ENCODE assay signal across 8 cellular contexts in genomic region chr5:81749186-81749561, GRCh38. TPM values are rescaled to one million over a fixed set of nuclear protein-coding genes. Genes with fewer than 3 reads are reported as not detected.
DNase-seq lines count a peak whose midpoint lies in the region; ATAC-seq and TF ChIP-seq lines count a peak whose summit lies in the region.

No MANE protein-coding gene starts in this region.

- H3K27ac ChIP-seq in caudate nucleus (ENCODE audit: low read depth, low read length) = peak overlapping the region; percentile 39

- H3K27ac Mint-ChIP-seq in HFFc6 (peak overlapping the region; percentile 82), naive B cell (peak overlapping the region; percentile 41 to 99 (median 97))

- H3K4me3 ChIP-seq in AG09309 (ENCODE audit: control insufficient read depth, low read depth, low read length) = peak overlapping the region; percentile 62

- TF ChIP-seq CTCF in AG09309 (IDR thresholded peaks at IDR 0.05; ENCODE audit: control insufficient read depth, insufficient read depth, low read depth, low read length, missing control alignments) (no peak), HFFc6 (IDR thresholded peaks at IDR 0.05) (no peak)

- DNase-seq in AG09309 (ENCODE audit: low read depth) (no peak), HFFc6 (no peak), caudate nucleus (lab: John Stamatoyannopoulos, UW) (peak in 4 of 61 donors; percentile 10 to 44 (median 37)), naive B cell (no peak), germinal center (ENCODE audit: low spot score) (no peak), NCI-H524 treated with DMSO at 0.1 percent for 48 hours (lab: John Stamatoyannopoulos, UW) (no peak), dermis blood vessel endothelial cell (no peak)

- H3K36me3 Mint-ChIP-seq in HFFc6 (ENCODE audit: low read depth) (no peaks in the 10 kb centered on the region), naive B cell (no peaks in the 10 kb centered on the region)

- H3K27me3 Mint-ChIP-seq in HFFc6 (ENCODE audit: insufficient read depth) (no peaks in the 10 kb centered on the region), naive B cell (no peaks in the 10 kb centered on the region)

- H3K4me1 Mint-ChIP-seq in HFFc6 (ENCODE audit: low read depth) (peaks cover 34% of the 10 kb centered on the region), naive B cell (peaks cover 28 to 42% (median 39%) of the 10 kb centered on the region in 3 donors)

- ATAC-seq in naive B cell (ENCODE audit: low read depth in 2 of 2) = no peak
- ATAC-seq in HG02623 (IDR thresholded peaks at IDR 0.05; ENCODE audit: unreplicated experiment) = no peak

- H3K9me3 Mint-ChIP-seq in HFFc6 (no peaks in the 10 kb centered on the region), naive B cell (no peaks in the 10 kb centered on the region)

- H3K4me3 Mint-ChIP-seq in HFFc6 = peak overlapping the region; percentile 91
- H3K4me3 Mint-ChIP-seq in naive B cell = peak overlapping the region; percentile 95 to 100 (median 98)

RNA-seq across cellular contexts. Expression of gene SSBP2, which starts 1.7 kb away (rescaled TPM):
- total RNA-seq in HFFc6 (2021; fragmentation: NEBNext Ultra II Directional; extraction: Animal tissue kit (Norgen Biotek cat#: 25700)) = 10 to 100 TPM; 21.0 to 28.6 (median 25.1) TPM
- 100 to 1,000 TPM; 111 to 202 (median 140) TPM for polyA plus RNA-seq in naive B cell (ENCODE audit: low read depth in 6 of 6)
- 11.7 and 15.5 TPM in 2 replicates for total RNA-seq in dermis blood vessel endothelial cell
